Comparison of ENCODE assay signal across 8 cellular contexts in genomic region chr3:184371570-184372018, GRCh38. TPM values are rescaled to one million over a fixed set of nuclear protein-coding genes. Genes with fewer than 3 reads are reported as not detected.
DNase-seq lines count a peak whose midpoint lies in the region; ATAC-seq, FAIRE-seq and TF ChIP-seq lines count a peak whose summit lies in the region.

No MANE protein-coding gene starts in this region.

- FAIRE-seq in RCC 7860 (lab: Jason Lieb, UNC) (peak; percentile 52), urothelium cell line (lab: Jason Lieb, UNC) (no peak)

- ATAC-seq in GM21529 (IDR thresholded peaks at IDR 0.05; ENCODE audit: unreplicated experiment), result peak; percentile 92

- no TSS peak for BruUV-seq in Calu3 (replicated peaks; lab: Mats Ljungman, UMichigan)

- peaks cover 37% of the 10 kb centered on the region for H3K36me3 Mint-ChIP-seq in Calu3 (ENCODE audit: insufficient read depth, unreplicated experiment)

- H3K4me1 Mint-ChIP-seq in Calu3 (ENCODE audit: low read depth, unreplicated experiment), result peaks cover 7% of the 10 kb centered on the region

- peaks cover 48% of the 10 kb centered on the region for H3K27me3 Mint-ChIP-seq in Calu3 (ENCODE audit: unreplicated experiment)

- DNase-seq in Calu3 (peak; percentile 91), M059J (ENCODE audit: low read depth) (peak; percentile 86), RCC 7860 (ENCODE audit: low spot score) (peak; percentile 73), fibroblast of the conjunctiva (ENCODE audit: low read depth) (peak; percentile 85), nucleus accumbens (lab: John Stamatoyannopoulos, UW) (peak in 53 of 56 donors; percentile 16 to 86 (median 58)), urothelium cell line (ENCODE audit: low spot score) (peak; percentile 89)
- DNase-seq in activated T-helper 9 cell treated with anti-CD3 and anti-CD28 coated beads, Interleukin-2, amount 50 U/mL, for 16 hours (ENCODE audit: low read depth), result peak; percentile 39

- H3K27ac Mint-ChIP-seq in Calu3 (ENCODE audit: unreplicated experiment), result peak overlapping the region; percentile 58

- intact Hi-C loops in Calu3 (cut with micrococcal nuclease; ENCODE audit: unreplicated experiment), result loop anchor here (1.0 to 10.0 kb wide), 4 partner anchors 97 to 406 kb away; no protein-coding TSS in a partner anchor

- CTCF ChIA-PET in Calu3 (lab: Charles Lee), result interaction anchor here (0.6 to 3.6 kb wide), 35 partner anchors 8 to 440 kb away, joined by 3 to 85 read pairs (median 5); partner anchors contain the start of genes EPHB3 and VPS8

- TF ChIP-seq CTCF in Calu3 (IDR thresholded peaks at IDR 0.05; ENCODE audit: unreplicated experiment), result peak; percentile 99

- no peak overlapping the region for H3K4me3 Mint-ChIP-seq in Calu3 (ENCODE audit: low read depth, unreplicated experiment)

- no peaks in the 10 kb centered on the region for H3K9me3 Mint-ChIP-seq in Calu3 (ENCODE audit: low read depth, unreplicated experiment)

RNA-seq across cellular contexts. Expression of gene THPO, which starts 6.4 kb away (rescaled TPM):
- not detected in 2 replicates for total RNA-seq in Calu3 (2022)
- not detected in 2 replicates for total RNA-seq in M059J (2014; rRNA removed; shearing (Covaris generic))

RNA-seq across cellular contexts. Expression of gene CHRD, which starts 8.3 kb away (rescaled TPM):
- not detected in 2 replicates for total RNA-seq in Calu3 (2022)
- 0.42 TPM in 1 of 2 replicates, not detected in the other for total RNA-seq in M059J (2014; rRNA removed; shearing (Covaris generic))

RNA-seq across cellular contexts. Expression of gene POLR2H, which starts 10.1 kb away (rescaled TPM):
- total RNA-seq in Calu3 (2022), result 128 and 131 TPM in 2 replicates
- total RNA-seq in M059J (2014; rRNA removed; shearing (Covaris generic)), result 162 and 196 TPM in 2 replicates

RNA-seq across cellular contexts. Expression of gene CLCN2, which starts 10.2 kb away (rescaled TPM):
- total RNA-seq in Calu3 (2022), result 22.9 and 25.3 TPM in 2 replicates
- total RNA-seq in M059J (2014; rRNA removed; shearing (Covaris generic)), result 2.5 and 4.9 TPM in 2 replicates

RNA-seq across cellular contexts. Expression of gene FAM131A, which starts 34.2 kb away (rescaled TPM):
- total RNA-seq in Calu3 (2022), result 24.4 and 29.2 TPM in 2 replicates
- total RNA-seq in M059J (2014; rRNA removed; shearing (Covaris generic)), result 14.1 and 24.6 TPM in 2 replicates

Comparison
In these comparisons a context has a peak if more than half of its experiments do, and no peak if none do; other contexts are left out.
1. Peak in every context shown above with its lines: DNase-seq and ATAC-seq.
2. DNase-seq: peak in every context shown above with its lines; median percentile 91 in Calu3; 89 in urothelium cell line; 86 in M059J; 85 in fibroblast of the conjunctiva; 73 in RCC 7860; 58 in nucleus accumbens; 39 in activated T-helper 9 cell treated with anti-CD3 and anti-CD28 coated beads, Interleukin-2, amount 50 U/mL, for 16 hours.